Comparison of ENCODE assay signal across 13 cellular contexts in the genomic region with DNA sequence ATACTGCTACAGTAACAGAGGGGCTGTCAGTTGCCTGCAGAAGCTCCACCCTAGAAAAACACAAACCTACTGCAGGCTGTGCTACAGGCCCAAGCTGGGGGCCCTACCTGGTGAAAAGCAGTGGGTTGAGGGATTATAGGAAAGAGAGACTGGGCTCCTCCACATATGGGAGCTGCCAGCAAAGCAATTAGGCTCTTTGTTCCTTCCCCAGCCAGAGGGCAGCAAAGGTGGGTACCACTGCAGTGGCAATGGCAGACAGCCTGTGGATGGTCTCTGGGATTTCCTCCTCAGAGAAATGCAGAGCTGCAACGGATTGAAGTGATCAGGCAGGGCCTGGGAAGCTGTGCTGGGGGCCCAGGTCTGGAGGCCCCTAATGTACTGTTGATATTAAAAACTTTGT. TPM values are rescaled to one million over a fixed set of nuclear protein-coding genes. Genes with fewer than 3 reads are reported as not detected.
DNase-seq lines count a peak whose midpoint lies in the region; ATAC-seq and TF ChIP-seq lines count a peak whose summit lies in the region.
"Had no signal": no experiment of that assay in that cellular context is flagged by ENCODE, and none has a peak within 500 bp of the region (broad histone marks: within the 10 kb centered on the region; RNA-seq: fewer than 3 reads in every experiment).

No MANE protein-coding gene starts in this region.

- H3K27ac ChIP-seq in GM23338 (ENCODE audit: low read depth): no peak overlapping the region
- H3K27ac ChIP-seq in neuronal stem cell (replicated peaks; ENCODE audit: low read length): no peak overlapping the region
- H3K27ac ChIP-seq in hepatocyte: no peak overlapping the region

- H2BK5ac ChIP-seq in neuronal stem cell (ENCODE audit: low read length): no peak overlapping the region

- H3K36me3 Mint-ChIP-seq in GM23338 (ENCODE audit: low read depth): no peaks in the 10 kb centered on the region
- peaks cover 5% of the 10 kb centered on the region for H3K36me3 Mint-ChIP-seq in WTC11
- H3K36me3 Mint-ChIP-seq: CD8-positive, alpha-beta T cell; IgD-negative memory B cell; T-cell had no signal

- H2AK5ac ChIP-seq in neuronal stem cell (ENCODE audit: low read depth, low read length): peak overlapping the region; percentile 46

- no peak overlapping the region for H2BK120ac ChIP-seq in neuronal stem cell (ENCODE audit: low read depth, low read length)

- H3K4ac ChIP-seq in neuronal stem cell (ENCODE audit: low read length): no peak overlapping the region

- CTCF ChIA-PET in WTC11 (lab: Charles Lee): interaction anchor here (0.6 to 2.4 kb wide), 22 partner anchors 10 to 370 kb away, joined by 3 to 31 read pairs (median 4); a partner anchor contains a TSS

- H4K20me1 ChIP-seq in GM23338 (replicated peaks; ENCODE audit: insufficient read depth) (no peaks in the 10 kb centered on the region), hepatocyte (ENCODE audit: insufficient read depth, poor library complexity, severe bottlenecking) (no peaks in the 10 kb centered on the region)

- DNase-seq in GM23338 (ENCODE audit: low spot score) (peak; percentile 25), M059J (ENCODE audit: low read depth) (peak; percentile 4), WTC11 (ENCODE audit: low spot score) (no peak), neuronal stem cell (ENCODE audit: low spot score) (no peak), KBM-7 (no peak), hepatocyte (ENCODE audit: low spot score) (no peak), Right ventricle myocardium superior (no peak)
- DNase-seq: CD8-positive, alpha-beta T cell; NCI-H187 treated with DMSO at 0.1 percent for 48 hours; NCI-H2171; NCI-H446 treated with DMSO at 0.1 percent for 48 hours had no signal

- intact Hi-C loops in Right ventricle myocardium superior (cut with DNase I): loop anchor here (5.0 kb wide), 1 partner anchor 115 kb away; no protein-coding TSS in a partner anchor

- H2AFZ ChIP-seq in GM23338 (peak overlapping the region; percentile 98), neuronal stem cell (ENCODE audit: low read length) (peak overlapping the region; percentile 82), hepatocyte (no peak overlapping the region)

- H3K4me1 Mint-ChIP-seq in GM23338 (peaks cover 6% of the 10 kb centered on the region; the same call in 2 of the 3 replicates), WTC11 (0 out of 2 replicates have a peak, but pooled peaks cover 3% of the 10 kb centered on the region)

- ATAC-seq in GM23338: peak; percentile 54
- ATAC-seq in WTC11: peak; percentile 41
- ATAC-seq in Right ventricle myocardium superior (ENCODE audit: poor library complexity): no peak

- H3K14ac ChIP-seq in neuronal stem cell (ENCODE audit: low read length): no peak overlapping the region

- no CpG with 5 or more reads among the region's 1 CpG for WGBS in neuronal stem cell (ENCODE audit: extremely low coverage in 2 of 2, insufficient read length in 2 of 2, insufficient replicate concordance in 1 of 2), 2 donors
- 68% methylated on average over 1 of the region's 1 CpG for WGBS in hepatocyte (ENCODE audit: low lambda C conversion rate, missing lambda C conversion rate)

- H3K27me3 ChIP-seq in GM23338 (ENCODE audit: insufficient read depth) (peaks cover 10% of the 10 kb centered on the region), neuronal stem cell (ENCODE audit: control insufficient read depth in 3 of 3, insufficient read depth in 3 of 3, low read depth in 1 of 3, low read length in 3 of 3) (no peaks in the 10 kb centered on the region), hepatocyte (no peaks in the 10 kb centered on the region)

- H3K9me2 ChIP-seq in GM23338 (ENCODE audit: insufficient read depth) (no peaks in the 10 kb centered on the region), hepatocyte (replicated peaks; ENCODE audit: insufficient read depth) (no peaks in the 10 kb centered on the region)

- no peak overlapping the region for H3K9ac ChIP-seq in neuronal stem cell (ENCODE audit: low read depth, low read length, poor library complexity)

- peak overlapping the region; percentile 70 for H3K18ac ChIP-seq in neuronal stem cell (ENCODE audit: low read length)

- H3K27ac Mint-ChIP-seq in GM23338: no peak overlapping the region
- no peak overlapping the region for H3K27ac Mint-ChIP-seq in WTC11
- H3K27ac Mint-ChIP-seq: CD8-positive, alpha-beta T cell; IgD-negative memory B cell; T-cell had no signal

- H3K9me3 Mint-ChIP-seq in GM23338 (no peaks in the 10 kb centered on the region), WTC11 (peaks cover 14% of the 10 kb centered on the region)
- H3K9me3 Mint-ChIP-seq: CD8-positive, alpha-beta T cell had no signal

- no peak overlapping the region for H3K4me3 Mint-ChIP-seq in GM23338
- H3K4me3 Mint-ChIP-seq in WTC11: no peak overlapping the region
- H3K4me3 Mint-ChIP-seq: CD8-positive, alpha-beta T cell; IgD-negative memory B cell; T-cell had no signal

- H3K4me2 ChIP-seq in GM23338 (no peak overlapping the region), neuronal stem cell (ENCODE audit: insufficient read depth, low read length, poor library complexity, severe bottlenecking) (no peak overlapping the region), hepatocyte (no peak overlapping the region)

- POLR2A ChIA-PET in WTC11 (lab: Charles Lee): no interaction called here

- H3K36me3 ChIP-seq in GM23338 (ENCODE audit: insufficient read depth): no peaks in the 10 kb centered on the region
- H3K36me3 ChIP-seq in neuronal stem cell (replicated peaks in 1 of 2; ENCODE audit: control insufficient read depth in 2 of 2, insufficient read depth in 2 of 2, low read length in 2 of 2): no peaks in the 10 kb centered on the region
- no peaks in the 10 kb centered on the region for H3K36me3 ChIP-seq in hepatocyte (replicated peaks; ENCODE audit: insufficient read depth, low read depth)

- TF ChIP-seq CTCF in GM23338 (conservative IDR thresholded peaks at IDR 0.05; ENCODE audit: low read depth in 2 of 2) (peak in 1 of 2 experiments; percentile 21; a peak in 2 of 4 replicates), WTC11 (IDR thresholded peaks at IDR 0.05) (no peak), hepatocyte (IDR thresholded peaks at IDR 0.05; ENCODE audit: poor library complexity) (no peak)

- peaks cover 1% of the 10 kb centered on the region for H3K79me1 ChIP-seq in neuronal stem cell (ENCODE audit: low read depth, low read length)

- H3K4me3 ChIP-seq in GM23338 (no peak overlapping the region), neuronal stem cell (ENCODE audit: low read length in 2 of 2) (no peak overlapping the region), hepatocyte (no peak overlapping the region)

- H3K4me1 ChIP-seq in GM23338 (ENCODE audit: insufficient read depth) (no peaks in the 10 kb centered on the region), neuronal stem cell (ENCODE audit: control insufficient read depth in 2 of 2, insufficient read depth in 1 of 2, low read depth in 1 of 2, low read length in 2 of 2) (no peaks in the 10 kb centered on the region), hepatocyte (ENCODE audit: insufficient read depth) (no peaks in the 10 kb centered on the region)

- H4K91ac ChIP-seq in neuronal stem cell (ENCODE audit: low read depth, low read length, poor library complexity): no peak overlapping the region

- peaks cover 3 to 19% of the 10 kb centered on the region in 2 donors for H3K9me3 ChIP-seq in neuronal stem cell (replicated peaks in 1 of 2; ENCODE audit: control insufficient read depth in 2 of 2, insufficient read depth in 1 of 2, low read depth in 1 of 2, low read length in 2 of 2)
- H3K9me3 ChIP-seq in hepatocyte (ENCODE audit: low read depth): no peaks in the 10 kb centered on the region

- H4K8ac ChIP-seq in neuronal stem cell (ENCODE audit: low read depth, low read length): no peak overlapping the region

- H3K27me3 Mint-ChIP-seq in GM23338 (ENCODE audit: insufficient read depth, low read depth, poor library complexity): peaks cover 12% of the 10 kb centered on the region
- H3K27me3 Mint-ChIP-seq in WTC11 (ENCODE audit: low read depth): peaks cover 24% of the 10 kb centered on the region

- H2BK12ac ChIP-seq in neuronal stem cell (ENCODE audit: low read length): no peak overlapping the region

- H2BK15ac ChIP-seq in neuronal stem cell (ENCODE audit: low read length): no peak overlapping the region

- H3K79me2 ChIP-seq in GM23338 (replicated peaks; ENCODE audit: insufficient read depth) (no peaks in the 10 kb centered on the region), hepatocyte (no peaks in the 10 kb centered on the region)

- no peaks in the 10 kb centered on the region for H3F3A ChIP-seq in GM23338 (replicated peaks; ENCODE audit: low read depth)

- no peak overlapping the region for H3K23ac ChIP-seq in neuronal stem cell (ENCODE audit: low read depth, low read length, poor library complexity)

- in situ Hi-C loops in KBM-7 (cut with MboI; ENCODE audit: low pct_unique_long_range_greater_than_20kb, low sequenced_read_pairs): no loop called here

TF ChIP-seq in GM23338, 12 proteins besides CTCF, POLR2A, EP300 and RAD21 (continues in another document):
- no peak for TF ChIP-seq JUNB (IDR thresholded peaks at IDR 0.05; ENCODE audit: unreplicated experiment)

TF ChIP-seq in WTC11, 78 proteins besides CTCF, POLR2A, EP300 and RAD21 (continues in another document):
- TF ChIP-seq ZNF138 (CRISPR knock-in tag; conservative IDR thresholded peaks at IDR 0.05) (no peak), MXD4 (CRISPR knock-in tag; IDR thresholded peaks at IDR 0.05; ENCODE audit: borderline replicate concordance) (no peak)
- TF ChIP-seq, protein P1, sequence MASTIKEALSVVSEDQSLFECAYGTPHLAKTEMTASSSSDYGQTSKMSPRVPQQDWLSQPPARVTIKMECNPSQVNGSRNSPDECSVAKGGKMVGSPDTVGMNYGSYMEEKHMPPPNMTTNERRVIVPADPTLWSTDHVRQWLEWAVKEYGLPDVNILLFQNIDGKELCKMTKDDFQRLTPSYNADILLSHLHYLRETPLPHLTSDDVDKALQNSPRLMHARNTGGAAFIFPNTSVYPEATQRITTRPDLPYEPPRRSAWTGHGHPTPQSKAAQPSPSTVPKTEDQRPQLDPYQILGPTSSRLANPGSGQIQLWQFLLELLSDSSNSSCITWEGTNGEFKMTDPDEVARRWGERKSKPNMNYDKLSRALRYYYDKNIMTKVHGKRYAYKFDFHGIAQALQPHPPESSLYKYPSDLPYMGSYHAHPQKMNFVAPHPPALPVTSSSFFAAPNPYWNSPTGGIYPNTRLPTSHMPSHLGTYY (CRISPR knock-in tag; IDR thresholded peaks at IDR 0.05): no peak

RNA-seq across cellular contexts. Expression of a gene that starts 19.1 kb away (rescaled TPM):
- 3.2 and 5.0 TPM in 2 replicates for total RNA-seq in GM23338 (2014; rRNA removed; shearing (Covaris generic))
- 12.6 and 13.9 TPM in 2 replicates for polyA plus RNA-seq in GM23338 (2016; fragmentation: Nextera tagmentation; extraction: Ambion mirVana)
- 4.2 and 5.0 TPM in 2 replicates for total RNA-seq in M059J (2014; rRNA removed; shearing (Covaris generic))
- 1.2 to 1.9 TPM (median 1.2 TPM) in 3 replicates for total RNA-seq in WTC11 (2021)
- 9.3 TPM for polyA plus RNA-seq in neuronal stem cell (2013, experiment 1 of 2)
- polyA plus RNA-seq in neuronal stem cell (2013, experiment 2 of 2): 10.0 TPM
- 0.83 and 1.8 TPM in 2 replicates for total RNA-seq in hepatocyte
- 0.80 and 2.2 TPM in 2 replicates for polyA plus RNA-seq in hepatocyte
- 0.81 TPM for total RNA-seq in Right ventricle myocardium superior
- total RNA-seq: CD8-positive, alpha-beta T cell had no signal
- polyA plus RNA-seq: IgD-negative memory B cell had no signal

Comparison
In these comparisons a context has a peak if more than half of its experiments do, and no peak if none do; other contexts are left out.
1. DNase-seq: peak in GM23338 (single experiment) and M059J (single experiment); none in WTC11 (single experiment), neuronal stem cell (single experiment), KBM-7 (single experiment), hepatocyte (single experiment) and Right ventricle myocardium superior (single experiment).